ENCODE assay signal across 34 cellular contexts in the genomic region with DNA sequence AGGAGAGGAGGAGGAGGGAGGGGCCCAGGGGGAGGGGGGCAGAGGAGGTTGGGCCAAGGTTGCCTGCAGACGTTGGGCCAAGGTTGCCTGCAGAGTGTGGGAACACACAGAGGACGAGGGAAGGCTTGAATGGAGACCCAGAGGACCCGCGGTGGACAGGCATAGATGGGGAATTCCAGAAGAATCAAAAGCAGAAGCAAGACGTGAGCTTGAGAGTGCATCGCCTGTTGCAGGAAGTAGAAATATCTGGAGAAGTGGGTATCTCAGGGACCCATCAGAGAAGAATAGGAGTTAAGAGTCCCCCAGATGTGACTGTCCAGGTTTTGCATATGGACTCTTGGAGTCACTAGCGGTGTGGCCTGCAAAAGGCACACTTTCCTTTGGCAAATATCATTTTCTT.
"Had no signal": no experiment of that assay in that cellular context is flagged by ENCODE, and none has a peak within 500 bp of the region (broad histone marks: within the 10 kb centered on the region; RNA-seq: fewer than 3 reads in every experiment).

No MANE protein-coding gene starts in this region.

- DNase-seq: activated B cell treated with CpG ODN at 0.5 μM for 24 hours; activated CD4-positive, alpha-beta T cell treated with anti-CD3 and anti-CD28 coated beads for 48 hours; activated CD4-positive, alpha-beta T cell treated with anti-CD3 and anti-CD28 coated beads, Interleukin-2, amount 50 U/mL, for 1 hour; activated CD4-positive, alpha-beta T cell treated with anti-CD3 and anti-CD28 coated beads, Interleukin-2, amount 50 U/mL, for 48 hours; activated CD8-positive, alpha-beta memory T cell treated with anti-CD3 and anti-CD28 coated beads for 24 hours; activated CD8-positive, alpha-beta memory T cell treated with anti-CD3 and anti-CD28 coated beads, Interleukin-2, amount 50 U/mL, for 4 hours; activated CD8-positive, alpha-beta T cell treated with anti-CD3 and anti-CD28 coated beads for 36 hours; activated gamma-delta T cell treated with Interleukin-2 at 50 U/mL for 16 hours; activated naive CD4-positive, alpha-beta T cell treated with anti-CD3 and anti-CD28 coated beads, Interleukin-2, amount 50 U/mL, for 16 hours; activated naive CD4-positive, alpha-beta T cell treated with Interleukin-2 at 50 U/mL for 16 hours; activated T-cell treated with anti-CD3 and anti-CD28 coated beads, Interleukin-2, amount 50 U/mL, for 1 hour; activated T-cell treated with anti-CD3 and anti-CD28 coated beads, Interleukin-2, amount 50 U/mL, for 48 hours; amniotic stem cell; aorta; body of pancreas; central memory CD4-positive, alpha-beta T cell; cerebellar nuclear complex; colonic mucosa; dorsolateral prefrontal cortex; effector memory CD4-positive, alpha-beta T cell; endodermal cell; foreskin fibroblast; T-helper 1 cell; T-helper 17 cell; T1000; WERI-Rb-1 had no signal

- ATAC-seq: activated CD4-positive, CD25-positive, alpha-beta regulatory T cell treated with anti-CD3 and anti-CD28 coated beads, Interleukin-2, amount 50 U/mL, for 24 hours; activated CD8-positive, alpha-beta T cell treated with anti-CD3 and anti-CD28 coated beads for 36 hours; body of pancreas; esophagus mucosa; SK-N-SH treated with all-trans-retinoic acid at 6 μM for 48 hours; T-helper 17 cell had no signal

- H3K27ac ChIP-seq: body of pancreas, colonic mucosa, dorsolateral prefrontal cortex, WERI-Rb-1 had no signal

- H3K9me3 ChIP-seq: colonic mucosa had no signal

- H3K4me1 ChIP-seq: body of pancreas, colonic mucosa had no signal

- H3K27me3 ChIP-seq: body of pancreas, colonic mucosa, dorsolateral prefrontal cortex had no signal

- H3K4me3 Mint-ChIP-seq: activated B cell treated with CpG ODN at 0.5 μM for 24 hours; activated CD8-positive, alpha-beta T cell treated with anti-CD3 and anti-CD28 coated beads for 36 hours; activated naive CD8-positive, alpha-beta T cell; activated T-helper 1 cell treated with anti-CD3 and anti-CD28 coated beads, Interleukin-12 subunit alpha, Interleukin-12 subunit beta, Interleukin-2, Interleukin-4 antibody, amounts not matched to agents 30 ng/mL and 10 ng/mL and 1 ng/mL, durations not matched to agents 14 hours and 24 hours and 36 hours; dendritic cell treated with granulocyte-macrophage colony-stimulating factor and Interleukin-4, amounts not matched to agents 40 ng/mL and 50 ng/mL, for 4 days; endodermal cell; T-helper 17 cell; T-helper 2 cell treated with Interferon-gamma antibody and Interleukin-4, amounts not matched to agents 5 μg/mL and 100 μg/mL, for 36 hours had no signal

- H3K9me3 Mint-ChIP-seq: activated T-helper 1 cell treated with anti-CD3 and anti-CD28 coated beads, Interleukin-12 subunit alpha, Interleukin-12 subunit beta, Interleukin-2, Interleukin-4 antibody, amounts not matched to agents 30 ng/mL and 10 ng/mL and 1 ng/mL, durations not matched to agents 14 hours and 24 hours and 36 hours; activated T-helper 2 cell treated with anti-CD3 and anti-CD28 coated beads, Interferon-gamma antibody, Interleukin-2, Interleukin-4, amounts not matched to agents 10 μg/mL and 5 μg/mL and 100 μg/mL, durations not matched to agents 14 hours and 24 hours and 36 hours; T-helper 2 cell treated with Interferon-gamma antibody and Interleukin-4, amounts not matched to agents 5 μg/mL and 100 μg/mL, for 36 hours had no signal

- H3K27ac Mint-ChIP-seq: activated B cell treated with CpG ODN at 0.5 μM for 24 hours; activated CD8-positive, alpha-beta T cell treated with anti-CD3 and anti-CD28 coated beads for 36 hours; activated naive CD8-positive, alpha-beta T cell; activated T-helper 1 cell treated with anti-CD3 and anti-CD28 coated beads, Interleukin-12 subunit alpha, Interleukin-12 subunit beta, Interleukin-2, Interleukin-4 antibody, amounts not matched to agents 30 ng/mL and 10 ng/mL and 1 ng/mL, durations not matched to agents 14 hours and 24 hours and 36 hours; activated T-helper 2 cell treated with anti-CD3 and anti-CD28 coated beads, Interferon-gamma antibody, Interleukin-2, Interleukin-4, amounts not matched to agents 10 μg/mL and 5 μg/mL and 100 μg/mL, durations not matched to agents 14 hours and 24 hours and 36 hours; dendritic cell treated with granulocyte-macrophage colony-stimulating factor and Interleukin-4, amounts not matched to agents 40 ng/mL and 50 ng/mL, for 4 days; endodermal cell; T-helper 17 cell; T-helper 2 cell treated with Interferon-gamma antibody and Interleukin-4, amounts not matched to agents 5 μg/mL and 100 μg/mL, for 36 hours had no signal

- H3K4me3 ChIP-seq: body of pancreas, colonic mucosa, dorsolateral prefrontal cortex had no signal

- H3K36me3 ChIP-seq: colonic mucosa, WERI-Rb-1 had no signal

- H3K4me1 Mint-ChIP-seq: activated B cell treated with CpG ODN at 0.5 μM for 24 hours, endodermal cell, T-helper 17 cell had no signal

- H3K27me3 Mint-ChIP-seq: activated CD8-positive, alpha-beta T cell treated with anti-CD3 and anti-CD28 coated beads for 36 hours; activated naive CD8-positive, alpha-beta T cell; T-helper 17 cell had no signal
